ENCODE assay signal across 1 cellular context in the genomic region with DNA sequence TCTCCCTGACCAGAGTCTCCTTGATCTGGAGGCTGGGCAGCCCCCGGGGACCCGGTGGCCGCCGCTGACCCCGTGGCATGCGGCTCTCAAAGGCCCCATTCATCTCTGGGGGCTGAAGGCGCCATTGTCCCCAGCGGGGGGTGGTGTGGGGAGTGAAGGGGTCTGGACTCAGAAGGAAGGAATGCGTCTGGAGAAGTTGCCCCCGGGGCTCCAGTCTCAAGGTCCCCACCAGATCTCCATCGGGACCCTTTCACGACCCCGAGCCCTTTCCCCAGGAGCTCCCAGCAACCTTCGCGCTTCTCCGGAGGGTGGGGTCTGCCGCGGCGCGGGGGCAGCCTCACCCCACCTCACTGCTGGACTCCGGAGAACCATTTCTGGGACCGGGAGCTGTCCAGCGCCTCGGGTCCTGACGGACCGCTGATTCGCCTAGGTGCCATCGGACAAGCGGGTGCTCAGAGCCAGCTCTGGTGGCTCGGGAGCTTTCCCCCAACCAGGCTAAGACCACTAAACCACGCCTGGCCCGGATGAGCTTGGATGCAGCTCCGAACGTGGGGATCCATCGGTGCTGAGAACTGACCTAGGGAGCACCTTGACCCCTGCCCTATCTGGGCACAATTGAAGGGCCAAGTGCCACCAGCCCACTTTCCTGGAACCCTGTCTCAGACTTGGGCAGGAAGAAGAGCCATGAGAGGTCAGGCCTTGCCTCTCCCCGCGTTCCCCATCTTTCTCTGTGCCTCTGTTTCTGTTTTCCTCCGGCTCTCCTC.
TF ChIP-seq lines count a peak whose summit lies in the region.

No MANE protein-coding gene starts in this region.

TF ChIP-seq in K562, 482 proteins besides CTCF, POLR2A, EP300 and RAD21 (continued from another document):
- TF ChIP-seq, protein P1, sequence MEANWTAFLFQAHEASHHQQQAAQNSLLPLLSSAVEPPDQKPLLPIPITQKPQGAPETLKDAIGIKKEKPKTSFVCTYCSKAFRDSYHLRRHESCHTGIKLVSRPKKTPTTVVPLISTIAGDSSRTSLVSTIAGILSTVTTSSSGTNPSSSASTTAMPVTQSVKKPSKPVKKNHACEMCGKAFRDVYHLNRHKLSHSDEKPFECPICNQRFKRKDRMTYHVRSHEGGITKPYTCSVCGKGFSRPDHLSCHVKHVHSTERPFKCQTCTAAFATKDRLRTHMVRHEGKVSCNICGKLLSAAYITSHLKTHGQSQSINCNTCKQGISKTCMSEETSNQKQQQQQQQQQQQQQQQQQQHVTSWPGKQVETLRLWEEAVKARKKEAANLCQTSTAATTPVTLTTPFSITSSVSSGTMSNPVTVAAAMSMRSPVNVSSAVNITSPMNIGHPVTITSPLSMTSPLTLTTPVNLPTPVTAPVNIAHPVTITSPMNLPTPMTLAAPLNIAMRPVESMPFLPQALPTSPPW (CRISPR knock-in tag; IDR thresholded peaks at IDR 0.05): peak; percentile 50
- no peak for TF ChIP-seq ZSCAN29 (IDR thresholded peaks at IDR 0.05)
- TF ChIP-seq, protein P2, sequence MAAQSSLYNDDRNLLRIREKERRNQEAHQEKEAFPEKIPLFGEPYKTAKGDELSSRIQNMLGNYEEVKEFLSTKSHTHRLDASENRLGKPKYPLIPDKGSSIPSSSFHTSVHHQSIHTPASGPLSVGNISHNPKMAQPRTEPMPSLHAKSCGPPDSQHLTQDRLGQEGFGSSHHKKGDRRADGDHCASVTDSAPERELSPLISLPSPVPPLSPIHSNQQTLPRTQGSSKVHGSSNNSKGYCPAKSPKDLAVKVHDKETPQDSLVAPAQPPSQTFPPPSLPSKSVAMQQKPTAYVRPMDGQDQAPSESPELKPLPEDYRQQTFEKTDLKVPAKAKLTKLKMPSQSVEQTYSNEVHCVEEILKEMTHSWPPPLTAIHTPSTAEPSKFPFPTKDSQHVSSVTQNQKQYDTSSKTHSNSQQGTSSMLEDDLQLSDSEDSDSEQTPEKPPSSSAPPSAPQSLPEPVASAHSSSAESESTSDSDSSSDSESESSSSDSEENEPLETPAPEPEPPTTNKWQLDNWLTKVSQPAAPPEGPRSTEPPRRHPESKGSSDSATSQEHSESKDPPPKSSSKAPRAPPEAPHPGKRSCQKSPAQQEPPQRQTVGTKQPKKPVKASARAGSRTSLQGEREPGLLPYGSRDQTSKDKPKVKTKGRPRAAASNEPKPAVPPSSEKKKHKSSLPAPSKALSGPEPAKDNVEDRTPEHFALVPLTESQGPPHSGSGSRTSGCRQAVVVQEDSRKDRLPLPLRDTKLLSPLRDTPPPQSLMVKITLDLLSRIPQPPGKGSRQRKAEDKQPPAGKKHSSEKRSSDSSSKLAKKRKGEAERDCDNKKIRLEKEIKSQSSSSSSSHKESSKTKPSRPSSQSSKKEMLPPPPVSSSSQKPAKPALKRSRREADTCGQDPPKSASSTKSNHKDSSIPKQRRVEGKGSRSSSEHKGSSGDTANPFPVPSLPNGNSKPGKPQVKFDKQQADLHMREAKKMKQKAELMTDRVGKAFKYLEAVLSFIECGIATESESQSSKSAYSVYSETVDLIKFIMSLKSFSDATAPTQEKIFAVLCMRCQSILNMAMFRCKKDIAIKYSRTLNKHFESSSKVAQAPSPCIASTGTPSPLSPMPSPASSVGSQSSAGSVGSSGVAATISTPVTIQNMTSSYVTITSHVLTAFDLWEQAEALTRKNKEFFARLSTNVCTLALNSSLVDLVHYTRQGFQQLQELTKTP (IDR thresholded peaks at IDR 0.05; ENCODE audit: low read depth in 1 of 2, partially characterized antibody in 2 of 2): peak in 1 of 2 experiments; percentile 46
- TF ChIP-seq, protein P3, sequence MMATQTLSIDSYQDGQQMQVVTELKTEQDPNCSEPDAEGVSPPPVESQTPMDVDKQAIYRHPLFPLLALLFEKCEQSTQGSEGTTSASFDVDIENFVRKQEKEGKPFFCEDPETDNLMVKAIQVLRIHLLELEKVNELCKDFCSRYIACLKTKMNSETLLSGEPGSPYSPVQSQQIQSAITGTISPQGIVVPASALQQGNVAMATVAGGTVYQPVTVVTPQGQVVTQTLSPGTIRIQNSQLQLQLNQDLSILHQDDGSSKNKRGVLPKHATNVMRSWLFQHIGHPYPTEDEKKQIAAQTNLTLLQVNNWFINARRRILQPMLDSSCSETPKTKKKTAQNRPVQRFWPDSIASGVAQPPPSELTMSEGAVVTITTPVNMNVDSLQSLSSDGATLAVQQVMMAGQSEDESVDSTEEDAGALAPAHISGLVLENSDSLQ (IDR thresholded peaks at IDR 0.05): no peak
